Comparison of ENCODE assay signal across 16 cellular contexts in genomic region chr4:3276961-3277360, GRCh38.
A peak's percentile ranks its signal among the peaks of the same experiment; 100 is the strongest.
DNase-seq lines count a peak whose midpoint lies in the region; ATAC-seq and TF ChIP-seq lines count a peak whose summit lies in the region.
"Had no signal": no experiment of that assay in that cellular context is flagged by ENCODE, and none has a peak within 500 bp of the region (broad histone marks: within the 10 kb centered on the region; RNA-seq: fewer than 3 reads in every experiment).

No MANE protein-coding gene starts in this region.

- no peak for TF ChIP-seq CTCF in astrocyte of the cerebellum (IDR thresholded peaks at IDR 0.05; ENCODE audit: low read depth, low read length, missing control alignments)

- in situ Hi-C loops in astrocyte of the cerebellum (cut with HindIII; ENCODE audit: low sequenced_read_pairs): no loop called here

- DNase-seq in NCI-H2227 (lab: John Stamatoyannopoulos, UW; ENCODE audit: unreplicated experiment): peak; percentile 8
- no peak for DNase-seq in NCI-H2227 treated with DMSO at 0.1 percent for 48 hours (lab: John Stamatoyannopoulos, UW)
- DNase-seq in astrocyte of the cerebellum (ENCODE audit: low read depth): peak; percentile 69
- peak; percentile 16 for DNase-seq in iris pigment epithelial cell (ENCODE audit: low read depth)
- peak; percentile 76 for DNase-seq in superior temporal gyrus (ENCODE audit: extremely low spot score)
- DNase-seq in MV-4-11 (lab: John Stamatoyannopoulos, UW): no peak
- DNase-seq in activated CD4-positive, alpha-beta T cell treated with anti-CD3 and anti-CD28 coated beads, Interleukin-2, amount 50 U/mL, for 4 hours: no peak
- DNase-seq: 8988T, activated B cell treated with CpG ODN at 0.5 μM for 24 hours, activated T-cell treated with anti-CD3 and anti-CD28 coated beads for 4 hours, islet precursor cell, NCI-H1105 treated with DMSO at 0.1 percent for 48 hours, NCI-H510A had no signal

- no peak overlapping the region for H3K4me3 ChIP-seq in astrocyte of the cerebellum (ENCODE audit: low read depth, low read length)
- H3K4me3 ChIP-seq: adrenal gland, right atrium auricular region had no signal

- no peak for ATAC-seq in HG03097 (IDR thresholded peaks at IDR 0.05; ENCODE audit: low FRiP score, unreplicated experiment)

Comparison
In these comparisons a context has a peak if more than half of its experiments do, and no peak if none do; other contexts are left out.
1. DNase-seq: peak in NCI-H2227 (single experiment), astrocyte of the cerebellum (single experiment), iris pigment epithelial cell (single experiment) and superior temporal gyrus (single experiment); none in NCI-H2227 treated with DMSO at 0.1 percent for 48 hours (single experiment), MV-4-11 (single experiment) and activated CD4-positive, alpha-beta T cell treated with anti-CD3 and anti-CD28 coated beads, Interleukin-2, amount 50 U/mL, for 4 hours (0 of 2).